In genomic region chr5:154849261-154849660, GRCh38 we compare ENCODE assay signal across 13 cellular contexts. TPM values are rescaled to one million over a fixed set of nuclear protein-coding genes. Genes with fewer than 3 reads are reported as not detected.
A peak's percentile ranks its signal among the peaks of the same experiment; 100 is the strongest.
DNase-seq lines count a peak whose midpoint lies in the region; ATAC-seq and TF ChIP-seq lines count a peak whose summit lies in the region.
"Had no signal": no experiment of that assay in that cellular context is flagged by ENCODE, and none has a peak within 500 bp of the region (broad histone marks: within the 10 kb centered on the region; RNA-seq: fewer than 3 reads in every experiment).

No MANE protein-coding gene starts in this region.

- H2AFZ ChIP-seq in hepatocyte (no peak overlapping the region), parathyroid adenoma (no peak overlapping the region)

- 50 to 55% (median 51%) methylated on average over 6 of the region's 6 CpGs for WGBS in heart left ventricle, 4 donors
- 85% methylated on average over 6 of the region's 6 CpGs for WGBS in hepatocyte (ENCODE audit: low lambda C conversion rate, missing lambda C conversion rate)

- no peaks in the 10 kb centered on the region for H4K20me1 ChIP-seq in hepatocyte (ENCODE audit: insufficient read depth, poor library complexity, severe bottlenecking)

- no peak for ATAC-seq in heart left ventricle
- no peak for ATAC-seq in Right ventricle myocardium superior (ENCODE audit: poor library complexity)
- no peak for ATAC-seq in HG02870 (IDR thresholded peaks at IDR 0.05; ENCODE audit: unreplicated experiment)
- no peak for ATAC-seq in GM18867 (IDR thresholded peaks at IDR 0.05; ENCODE audit: unreplicated experiment)

- H3K4me3 ChIP-seq in heart left ventricle (peak overlapping the region in 11 of 12 donors; percentile 35 to 79 (median 64)), hepatocyte (no peak overlapping the region), parathyroid adenoma (ENCODE audit: low read depth, low read length) (peak overlapping the region; percentile 94), uterus (peak overlapping the region; percentile 62 to 64)

- no peak for TF ChIP-seq CTCF in heart left ventricle (IDR thresholded peaks at IDR 0.05)
- TF ChIP-seq CTCF in hepatocyte (IDR thresholded peaks at IDR 0.05; ENCODE audit: poor library complexity) = no peak
- TF ChIP-seq CTCF in parathyroid adenoma (IDR thresholded peaks at IDR 0.05) = no peak
- no peak for TF ChIP-seq CTCF in uterus (IDR thresholded peaks at IDR 0.05)

- DNase-seq in heart left ventricle (no peak), Right ventricle myocardium superior (no peak), hepatocyte (ENCODE audit: low spot score) (no peak), uterus (no peak), NCI-H510A (lab: John Stamatoyannopoulos, UW) (no peak)
- DNase-seq: DMS79 treated with DMSO at 0.1 percent for 48 hours, foreskin melanocyte, SHP77 had no signal

- peaks cover 7% of the 10 kb centered on the region for H3K79me2 ChIP-seq in hepatocyte
- H3K79me2 ChIP-seq in parathyroid adenoma = peaks cover 26% of the 10 kb centered on the region

- H3K4me2 ChIP-seq in hepatocyte = peak overlapping the region; percentile 81
- H3K4me2 ChIP-seq in parathyroid adenoma (ENCODE audit: low read length) = peak overlapping the region; percentile 83

- H3K4me1 ChIP-seq in heart left ventricle = peaks cover 3 to 53% (median 25%) of the 10 kb centered on the region in 12 donors
- peaks cover 11% of the 10 kb centered on the region for H3K4me1 ChIP-seq in hepatocyte (ENCODE audit: insufficient read depth)
- H3K4me1 ChIP-seq in parathyroid adenoma = peaks cover 37% of the 10 kb centered on the region
- H3K4me1 ChIP-seq in uterus = peaks cover 0 to 8% of the 10 kb centered on the region in 2 donors

- H3K9me3 ChIP-seq in heart left ventricle (no peaks in the 10 kb centered on the region), hepatocyte (ENCODE audit: low read depth) (no peaks in the 10 kb centered on the region), parathyroid adenoma (ENCODE audit: control insufficient read depth, low read length) (no peaks in the 10 kb centered on the region), uterus (no peaks in the 10 kb centered on the region)

- H3K9ac ChIP-seq in parathyroid adenoma = peak overlapping the region; percentile 9

- H3K27me3 ChIP-seq in heart left ventricle (no peaks in the 10 kb centered on the region), hepatocyte (no peaks in the 10 kb centered on the region), parathyroid adenoma (ENCODE audit: control insufficient read depth, insufficient read depth, low read length) (no peaks in the 10 kb centered on the region), uterus (no peaks in the 10 kb centered on the region)

- TF ChIP-seq POLR2A in heart left ventricle (IDR thresholded peaks at IDR 0.05) (no peak), uterus (IDR thresholded peaks at IDR 0.05) (no peak)

- H3K9me2 ChIP-seq in hepatocyte (replicated peaks; ENCODE audit: insufficient read depth) = no peaks in the 10 kb centered on the region

- no peaks in the 10 kb centered on the region for H3K36me3 ChIP-seq in heart left ventricle
- H3K36me3 ChIP-seq in hepatocyte (replicated peaks; ENCODE audit: insufficient read depth, low read depth) = no peaks in the 10 kb centered on the region
- H3K36me3 ChIP-seq in parathyroid adenoma (ENCODE audit: control insufficient read depth, insufficient read depth, low read length) = no peaks in the 10 kb centered on the region
- H3K36me3 ChIP-seq in uterus = no peaks in the 10 kb centered on the region

- H3K27ac ChIP-seq in heart left ventricle = peak overlapping the region in 9 of 12 donors; percentile 77 to 93 (median 82)
- peak overlapping the region; percentile 66 for H3K27ac ChIP-seq in hepatocyte
- H3K27ac ChIP-seq in parathyroid adenoma = peak overlapping the region; percentile 87
- H3K27ac ChIP-seq in uterus = peak overlapping the region; percentile 86 to 94
- H3K27ac ChIP-seq: VCaP had no signal

- intact Hi-C loops in heart left ventricle (cut with DNase I) (no loop called here), Right ventricle myocardium superior (cut with DNase I) (no loop called here), uterus (cut with DNase I; ENCODE audit: low total_unique reads) (no loop called here)

RNA-seq across cellular contexts. Expression of gene FAXDC2, which starts 1.1 kb away (rescaled TPM):
- 10 to 100 TPM in 7 of 9 donors, 1 to 10 TPM in 2; 7.9 to 39.5 (median 22.2) TPM for total RNA-seq in heart left ventricle
- 10 to 100 TPM in 1 of 2 donors, 1 to 10 TPM in 1; 5.3 to 15.4 TPM for polyA plus RNA-seq in heart left ventricle
- 24.1 TPM for total RNA-seq in Right ventricle myocardium superior
- 23.1 and 29.3 TPM in 2 replicates for total RNA-seq in hepatocyte
- 27.7 and 28.5 TPM in 2 replicates for polyA plus RNA-seq in hepatocyte
- total RNA-seq in uterus = 100 to 1,000 TPM in 1 of 4 donors, 10 to 100 TPM in 3; 25.8 to 126 (median 29.1) TPM
- total RNA-seq: NCI-H460 had no signal

RNA-seq across cellular contexts. Expression of gene CNOT8, which starts 9.2 kb away (rescaled TPM):
- total RNA-seq in heart left ventricle (10 to 100 TPM; 18.7 to 45.6 (median 25.2) TPM), Right ventricle myocardium superior (26.8 TPM), hepatocyte (63.9 and 84.0 TPM in 2 replicates), uterus (10 to 100 TPM; 32.0 to 96.2 (median 54.2) TPM)
- polyA plus RNA-seq in heart left ventricle (10 to 100 TPM; 11.5 to 34.2 TPM), hepatocyte (42.0 and 46.7 TPM in 2 replicates)
